8 cellular contexts compared by ENCODE assay signal in the genomic region with DNA sequence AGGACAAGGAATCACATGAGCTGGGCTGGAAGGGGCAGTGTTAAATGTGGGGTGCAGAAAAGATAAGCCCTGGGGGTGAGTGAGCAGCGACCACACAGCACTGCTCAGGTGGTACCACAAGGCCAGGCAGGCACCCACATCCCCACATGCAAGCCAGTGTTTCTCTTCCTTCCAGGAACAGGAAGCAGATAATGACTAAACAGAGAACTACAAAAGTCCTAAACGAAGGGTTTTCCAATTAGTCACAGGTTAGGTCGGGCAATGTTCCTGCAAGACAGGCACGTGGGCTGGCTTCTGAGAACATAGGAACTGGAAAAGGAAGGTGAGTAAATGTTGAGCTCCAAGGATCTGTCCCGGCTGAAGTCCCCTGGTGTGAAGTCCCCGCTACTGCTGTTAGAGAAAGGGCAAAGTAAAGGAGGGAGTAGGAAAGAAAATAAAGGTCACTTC. TPM values are rescaled to one million over a fixed set of nuclear protein-coding genes. Genes with fewer than 3 reads are reported as not detected.
DNase-seq lines count a peak whose midpoint lies in the region; ATAC-seq and TF ChIP-seq lines count a peak whose summit lies in the region.

No MANE protein-coding gene starts in this region.

- peaks cover 15% of the 10 kb centered on the region for H3K4me1 ChIP-seq in CD8-positive, alpha-beta memory T cell (ENCODE audit: insufficient read depth, low read length)
- peaks cover 28 to 83% (median 56%) of the 10 kb centered on the region in 6 donors for H3K4me1 ChIP-seq in spleen
- H3K4me1 ChIP-seq in effector memory CD4-positive, alpha-beta T cell (ENCODE audit: control insufficient read depth, insufficient read depth, low read length, poor library complexity, severe bottlenecking): peaks cover 3% of the 10 kb centered on the region

- no peaks in the 10 kb centered on the region for H3K9me3 ChIP-seq in CD8-positive, alpha-beta memory T cell (ENCODE audit: low read length)
- H3K9me3 ChIP-seq in spleen: no peaks in the 10 kb centered on the region
- H3K9me3 ChIP-seq in effector memory CD4-positive, alpha-beta T cell (ENCODE audit: control insufficient read depth, low read length): no peaks in the 10 kb centered on the region

- peak overlapping the region in 6 of 7 donors; percentile 2 to 60 (median 17) for H3K4me3 Mint-ChIP-seq in CD8-positive, alpha-beta memory T cell
- peak overlapping the region; percentile 24 for H3K4me3 Mint-ChIP-seq in activated CD8-positive, alpha-beta T cell treated with anti-CD3 and anti-CD28 coated beads, Interleukin-2, amount 10 ng/mL, durations not matched to agents 7 days and 5 days
- no peak overlapping the region for H3K4me3 Mint-ChIP-seq in glutamatergic neuron (ENCODE audit: unreplicated experiment)

- H3K4me1 Mint-ChIP-seq in CD8-positive, alpha-beta memory T cell: peaks cover 50 to 76% (median 61%) of the 10 kb centered on the region in 3 donors
- peaks cover 67% of the 10 kb centered on the region for H3K4me1 Mint-ChIP-seq in activated CD8-positive, alpha-beta T cell treated with anti-CD3 and anti-CD28 coated beads, Interleukin-2, amount 10 ng/mL, durations not matched to agents 7 days and 5 days (ENCODE audit: low read depth)
- H3K4me1 Mint-ChIP-seq in glutamatergic neuron (ENCODE audit: low read depth, unreplicated experiment): peaks cover 33% of the 10 kb centered on the region

- ATAC-seq in HG03342 (IDR thresholded peaks at IDR 0.05; ENCODE audit: unreplicated experiment) (peak; percentile 65), GM19397 (IDR thresholded peaks at IDR 0.05; ENCODE audit: unreplicated experiment) (no peak)
- ATAC-seq in activated CD8-positive, alpha-beta T cell treated with anti-CD3 and anti-CD28 coated beads, Interleukin-2, amount 10 ng/mL, durations not matched to agents 7 days and 5 days: peak; percentile 83

- H3K4me3 ChIP-seq in CD8-positive, alpha-beta memory T cell (ENCODE audit: low read length): peak overlapping the region; percentile 17
- H3K4me3 ChIP-seq in spleen: no peak overlapping the region
- no peak overlapping the region for H3K4me3 ChIP-seq in effector memory CD4-positive, alpha-beta T cell (ENCODE audit: insufficient read depth, low read depth, low read length, poor library complexity, severe bottlenecking)

- no peak for TF ChIP-seq CTCF in glutamatergic neuron (IDR thresholded peaks at IDR 0.05; ENCODE audit: partially characterized antibody, unreplicated experiment)
- TF ChIP-seq CTCF in spleen (IDR thresholded peaks at IDR 0.05 in 8 of 11, conservative IDR thresholded peaks at IDR 0.05 in 3 of 11): peak in 1 of 11 experiments; percentile 12

- no peak for TF ChIP-seq POLR2A in spleen (IDR thresholded peaks at IDR 0.05)

- no peaks in the 10 kb centered on the region for H3K36me3 ChIP-seq in CD8-positive, alpha-beta memory T cell (ENCODE audit: insufficient read depth, low read length)
- no peaks in the 10 kb centered on the region for H3K36me3 ChIP-seq in spleen
- H3K36me3 ChIP-seq in effector memory CD4-positive, alpha-beta T cell (ENCODE audit: control insufficient read depth, insufficient read depth, low read length): no peaks in the 10 kb centered on the region

- DNase-seq in CD8-positive, alpha-beta memory T cell: no peak
- DNase-seq in activated CD8-positive, alpha-beta T cell treated with anti-CD3 and anti-CD28 coated beads, Interleukin-2, amount 10 ng/mL, durations not matched to agents 7 days and 5 days: peak; percentile 58
- DNase-seq in glutamatergic neuron (no peak), spleen (no peak)
- DNase-seq in effector CD8-positive, alpha-beta T cell (lab: John Stamatoyannopoulos, UW): no peak
- no peak for DNase-seq in effector memory CD4-positive, alpha-beta T cell

- no peaks in the 10 kb centered on the region for H3K27me3 Mint-ChIP-seq in CD8-positive, alpha-beta memory T cell
- H3K27me3 Mint-ChIP-seq in activated CD8-positive, alpha-beta T cell treated with anti-CD3 and anti-CD28 coated beads, Interleukin-2, amount 10 ng/mL, durations not matched to agents 7 days and 5 days (ENCODE audit: low read depth): no peaks in the 10 kb centered on the region
- peaks cover 2% of the 10 kb centered on the region for H3K27me3 Mint-ChIP-seq in glutamatergic neuron (ENCODE audit: unreplicated experiment)

- POLR2A ChIA-PET in CD8-positive, alpha-beta memory T cell (lab: Charles Lee): no interaction called here
- POLR2A ChIA-PET in activated CD8-positive, alpha-beta T cell treated with anti-CD3 and anti-CD28 coated beads, Interleukin-2, amount 10 ng/mL, durations not matched to agents 7 days and 5 days (lab: Charles Lee): interaction anchor here (0.9 kb wide), 1 partner anchor 18 kb away, joined by 4 read pairs; no protein-coding TSS in a partner anchor

- WGBS in spleen, 5 donors: 24 to 40% (median 31%) methylated on average over 6 of the region's 6 CpGs

- H3K36me3 Mint-ChIP-seq in CD8-positive, alpha-beta memory T cell: peaks cover 0 to 5% (median 5%) of the 10 kb centered on the region in 3 donors
- H3K36me3 Mint-ChIP-seq in activated CD8-positive, alpha-beta T cell treated with anti-CD3 and anti-CD28 coated beads, Interleukin-2, amount 10 ng/mL, durations not matched to agents 7 days and 5 days (ENCODE audit: low read depth): peaks cover 40% of the 10 kb centered on the region
- H3K36me3 Mint-ChIP-seq in glutamatergic neuron (ENCODE audit: unreplicated experiment): no peaks in the 10 kb centered on the region

- no peak overlapping the region for H3K27ac ChIP-seq in CD8-positive, alpha-beta memory T cell (ENCODE audit: low read depth, low read length)
- H3K27ac ChIP-seq in spleen: peak overlapping the region in 7 of 8 donors; percentile 58 to 79 (median 66)
- H3K27ac ChIP-seq in effector memory CD4-positive, alpha-beta T cell (ENCODE audit: insufficient read depth, low read length, poor library complexity, severe bottlenecking): no peak overlapping the region

- no peaks in the 10 kb centered on the region for H3K9me3 Mint-ChIP-seq in CD8-positive, alpha-beta memory T cell
- H3K9me3 Mint-ChIP-seq in activated CD8-positive, alpha-beta T cell treated with anti-CD3 and anti-CD28 coated beads, Interleukin-2, amount 10 ng/mL, durations not matched to agents 7 days and 5 days (ENCODE audit: insufficient read depth): no peaks in the 10 kb centered on the region
- peaks cover 2% of the 10 kb centered on the region for H3K9me3 Mint-ChIP-seq in glutamatergic neuron (ENCODE audit: unreplicated experiment)

- peak overlapping the region in 4 of 8 donors; percentile 7 to 44 (median 11) for H3K27ac Mint-ChIP-seq in CD8-positive, alpha-beta memory T cell
- peak overlapping the region; percentile 58 for H3K27ac Mint-ChIP-seq in activated CD8-positive, alpha-beta T cell treated with anti-CD3 and anti-CD28 coated beads, Interleukin-2, amount 10 ng/mL, durations not matched to agents 7 days and 5 days
- H3K27ac Mint-ChIP-seq in glutamatergic neuron (ENCODE audit: unreplicated experiment): peak overlapping the region; percentile 45

- intact Hi-C loops in spleen (cut with DNase I; ENCODE audit: low total_unique reads): no loop called here

- CTCF ChIA-PET in CD8-positive, alpha-beta memory T cell (lab: Charles Lee): no interaction called here
- CTCF ChIA-PET in activated CD8-positive, alpha-beta T cell treated with anti-CD3 and anti-CD28 coated beads, Interleukin-2, amount 10 ng/mL, durations not matched to agents 7 days and 5 days (lab: Charles Lee): interaction anchor here (1.0 to 2.1 kb wide), 3 partner anchors 16 to 64 kb away, joined by 4 to 7 read pairs (median 5); no protein-coding TSS in a partner anchor

- no peaks in the 10 kb centered on the region for H3K27me3 ChIP-seq in CD8-positive, alpha-beta memory T cell (ENCODE audit: insufficient read depth, low read length, poor library complexity, severe bottlenecking)
- H3K27me3 ChIP-seq in spleen (replicated peaks in 1 of 7): no peaks in the 10 kb centered on the region
- no peaks in the 10 kb centered on the region for H3K27me3 ChIP-seq in effector memory CD4-positive, alpha-beta T cell (replicated peaks; ENCODE audit: control insufficient read depth, insufficient read depth, low read length, poor library complexity, severe bottlenecking)

RNA-seq across cellular contexts. Expression of a gene that starts 19.5 kb away (rescaled TPM):
- total RNA-seq in CD8-positive, alpha-beta memory T cell: 10 to 100 TPM; 19.9 to 21.4 TPM
- polyA plus RNA-seq in CD8-positive, alpha-beta memory T cell: 7.4 TPM
- 10 to 100 TPM; 41.9 to 43.2 TPM for total RNA-seq in activated CD8-positive, alpha-beta T cell treated with anti-CD3 and anti-CD28 coated beads, Interleukin-2, amount 10 ng/mL, durations not matched to agents 7 days and 5 days
- total RNA-seq in glutamatergic neuron (ENCODE audit: unreplicated experiment) (21.2 TPM), spleen (10 to 100 TPM; 30.0 to 70.4 (median 46.9) TPM)
- polyA plus RNA-seq in spleen: 1 to 10 TPM in 1 of 3 donors, under 1 TPM in 2; 0.59 to 1.8 (median 0.64) TPM

Comparison
In these comparisons a context has a peak if more than half of its experiments do, and no peak if none do; other contexts are left out.
1. H3K27ac ChIP-seq: peak in spleen (7 of 8); none in CD8-positive, alpha-beta memory T cell (single experiment) and effector memory CD4-positive, alpha-beta T cell (single experiment).